Comparison of ENCODE assay signal across 8 cellular contexts in genomic region chr17:4583796-4584124, GRCh38. TPM values are rescaled to one million over a fixed set of nuclear protein-coding genes. Genes with fewer than 3 reads are reported as not detected.
DNase-seq lines count a peak whose midpoint lies in the region; ATAC-seq and FAIRE-seq lines count a peak whose summit lies in the region.

No MANE protein-coding gene starts in this region.

- H3K9ac ChIP-seq in iPS-18a (ENCODE audit: low read length): no peak overlapping the region

- no peaks in the 10 kb centered on the region for H3K4me1 ChIP-seq in iPS-18a (ENCODE audit: control insufficient read depth, low read depth, low read length)

- H3K4me3 ChIP-seq in iPS-18a (ENCODE audit: low read length): peak overlapping the region; percentile 43

- H3K4me1 Mint-ChIP-seq in stimulated activated naive B cell treated with anti-CD40 and anti-IgM and Interleukin-4, amounts not matched to agents 10 μg/mL and 1 μg/mL and 100 μg/mL, for 72 hours: peaks cover 7 to 9% of the 10 kb centered on the region in 2 donors

- DNase-seq in AG08396 (ENCODE audit: low spot score): peak; percentile 50
- peak; percentile 66 for DNase-seq in HTR-8/SVneo (ENCODE audit: insufficient read length, low spot score)
- no peak for DNase-seq in activated naive CD4-positive, alpha-beta T cell treated with anti-CD3 and anti-CD28 coated beads, Interleukin-2, amount 50 U/mL, for 72 hours (ENCODE audit: low spot score in 2 of 2)
- DNase-seq in stimulated activated naive B cell treated with anti-CD40 and anti-IgM and Interleukin-4, amounts not matched to agents 10 μg/mL and 1 μg/mL and 100 μg/mL, for 72 hours: no peak
- no peak for DNase-seq in NCI-H2196 (lab: John Stamatoyannopoulos, UW; ENCODE audit: unreplicated experiment)
- DNase-seq in NCI-H2196 treated with DMSO at 0.1 percent for 48 hours (lab: John Stamatoyannopoulos, UW; ENCODE audit: unreplicated experiment): no peak

- peak; percentile 33 for FAIRE-seq in HTR-8/SVneo (lab: Jason Lieb, UNC)

- no peaks in the 10 kb centered on the region for H3K9me3 Mint-ChIP-seq in activated naive CD4-positive, alpha-beta T cell treated with anti-CD3 and anti-CD28 coated beads, Interleukin-2, amount 50 U/mL, for 72 hours
- H3K9me3 Mint-ChIP-seq in stimulated activated naive B cell treated with anti-CD40 and anti-IgM and Interleukin-4, amounts not matched to agents 10 μg/mL and 1 μg/mL and 100 μg/mL, for 72 hours: no peaks in the 10 kb centered on the region

- peaks cover 56 to 64% of the 10 kb centered on the region in 2 donors for H3K27me3 Mint-ChIP-seq in stimulated activated naive B cell treated with anti-CD40 and anti-IgM and Interleukin-4, amounts not matched to agents 10 μg/mL and 1 μg/mL and 100 μg/mL, for 72 hours

- peak; percentile 12 to 39 for ATAC-seq in activated naive CD4-positive, alpha-beta T cell treated with anti-CD3 and anti-CD28 coated beads, Interleukin-2, amount 50 U/mL, for 72 hours
- peak; percentile 61 to 70 for ATAC-seq in stimulated activated naive B cell treated with anti-CD40 and anti-IgM and Interleukin-4, amounts not matched to agents 10 μg/mL and 1 μg/mL and 100 μg/mL, for 72 hours (replicated peaks)
- no peak for ATAC-seq in HG03342 (IDR thresholded peaks at IDR 0.05; ENCODE audit: unreplicated experiment)

- no peak overlapping the region for H3K27ac Mint-ChIP-seq in activated naive CD4-positive, alpha-beta T cell treated with anti-CD3 and anti-CD28 coated beads, Interleukin-2, amount 50 U/mL, for 72 hours
- no peak overlapping the region for H3K27ac Mint-ChIP-seq in stimulated activated naive B cell treated with anti-CD40 and anti-IgM and Interleukin-4, amounts not matched to agents 10 μg/mL and 1 μg/mL and 100 μg/mL, for 72 hours

- H3K36me3 Mint-ChIP-seq in activated naive CD4-positive, alpha-beta T cell treated with anti-CD3 and anti-CD28 coated beads, Interleukin-2, amount 50 U/mL, for 72 hours: no peaks in the 10 kb centered on the region
- no peaks in the 10 kb centered on the region for H3K36me3 Mint-ChIP-seq in stimulated activated naive B cell treated with anti-CD40 and anti-IgM and Interleukin-4, amounts not matched to agents 10 μg/mL and 1 μg/mL and 100 μg/mL, for 72 hours

- H3K9me3 ChIP-seq in iPS-18a (ENCODE audit: control insufficient read depth, low read depth, low read length): no peaks in the 10 kb centered on the region

- no peaks in the 10 kb centered on the region for H3K36me3 ChIP-seq in iPS-18a (ENCODE audit: control insufficient read depth, low read depth, low read length)

- H3K4me3 Mint-ChIP-seq in stimulated activated naive B cell treated with anti-CD40 and anti-IgM and Interleukin-4, amounts not matched to agents 10 μg/mL and 1 μg/mL and 100 μg/mL, for 72 hours: peak overlapping the region; percentile 74 to 79

- H3K27ac ChIP-seq in iPS-18a (ENCODE audit: low read length): no peak overlapping the region

- H3K27me3 ChIP-seq in iPS-18a (ENCODE audit: control insufficient read depth, insufficient read depth, low read length): peaks cover 46% of the 10 kb centered on the region

RNA-seq across cellular contexts. Expression of gene SMTNL2, which starts 0.6 kb away (rescaled TPM):
- not detected for total RNA-seq in activated naive CD4-positive, alpha-beta T cell treated with anti-CD3 and anti-CD28 coated beads, Interleukin-2, amount 50 U/mL, for 72 hours

RNA-seq across cellular contexts. Expression of gene GGT6, which starts 23.4 kb away (rescaled TPM):
- not detected for total RNA-seq in activated naive CD4-positive, alpha-beta T cell treated with anti-CD3 and anti-CD28 coated beads, Interleukin-2, amount 50 U/mL, for 72 hours

RNA-seq across cellular contexts. Expression of gene MYBBP1A, which starts 28.6 kb away (rescaled TPM):
- total RNA-seq in activated naive CD4-positive, alpha-beta T cell treated with anti-CD3 and anti-CD28 coated beads, Interleukin-2, amount 50 U/mL, for 72 hours: 10 to 100 TPM; 62.3 to 71.3 TPM

RNA-seq across cellular contexts. Expression of gene ALOX15, which starts 57.7 kb away (rescaled TPM):
- total RNA-seq in activated naive CD4-positive, alpha-beta T cell treated with anti-CD3 and anti-CD28 coated beads, Interleukin-2, amount 50 U/mL, for 72 hours: under 1 TPM in 1 of 2 donors, not detected in 1; 0.14 TPM

Comparison
In these comparisons a context has a peak if more than half of its experiments do, and no peak if none do; other contexts are left out.
1. DNase-seq: peak in AG08396 (single experiment) and HTR-8/SVneo (single experiment); none in activated naive CD4-positive, alpha-beta T cell treated with anti-CD3 and anti-CD28 coated beads, Interleukin-2, amount 50 U/mL, for 72 hours (0 of 2), stimulated activated naive B cell treated with anti-CD40 and anti-IgM and Interleukin-4, amounts not matched to agents 10 μg/mL and 1 μg/mL and 100 μg/mL, for 72 hours (single experiment), NCI-H2196 (single experiment) and NCI-H2196 treated with DMSO at 0.1 percent for 48 hours (single experiment).